ENCODE assay signal across 8 cellular contexts in the genomic region with DNA sequence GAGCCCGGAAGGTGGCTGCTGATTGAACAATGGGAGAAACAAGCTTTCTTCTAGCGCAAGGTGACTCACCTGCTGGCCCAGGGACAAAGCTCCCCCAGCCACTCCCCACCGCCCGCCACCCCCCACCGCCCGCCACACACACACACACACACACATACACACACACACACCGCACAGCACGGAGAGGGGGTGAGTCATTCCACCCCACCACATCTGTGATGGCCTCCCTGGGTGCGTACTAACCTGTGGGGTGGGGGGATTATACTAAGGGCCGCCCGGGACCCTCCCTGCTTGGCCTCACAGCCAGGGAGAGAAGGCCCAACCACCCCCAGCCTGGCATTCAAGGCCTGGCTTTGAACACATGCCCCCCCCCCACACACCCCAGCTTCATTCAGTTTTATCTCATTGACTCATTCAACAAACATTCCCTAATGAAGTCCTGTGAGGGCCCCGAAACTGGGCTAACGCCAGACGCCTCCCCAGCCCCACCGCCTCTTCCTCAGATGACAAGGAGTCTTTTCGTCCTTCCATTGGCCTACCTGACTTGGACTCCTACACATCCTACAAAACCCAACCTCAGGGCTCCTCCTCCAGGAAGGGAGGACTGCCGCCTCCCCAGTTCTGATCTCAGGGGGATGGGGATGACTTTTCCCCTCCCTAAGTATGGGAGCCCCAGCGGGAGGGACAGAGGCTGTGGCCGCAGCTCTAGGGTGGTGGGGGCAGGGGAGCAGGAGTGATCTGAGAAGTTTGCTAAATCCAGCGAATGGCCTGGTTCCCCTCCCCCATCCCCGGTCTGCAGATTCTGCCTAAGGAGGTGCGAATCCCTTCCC. TPM values are rescaled to one million over a fixed set of nuclear protein-coding genes. Genes with fewer than 3 reads are reported as not detected.
DNase-seq lines count a peak whose midpoint lies in the region; ATAC-seq and TF ChIP-seq lines count a peak whose summit lies in the region.

No MANE protein-coding gene starts in this region.

- H3K9me3 Mint-ChIP-seq in CD4-positive, alpha-beta memory T cell = peaks cover 0 to 4% (median 0%) of the 10 kb centered on the region in 8 donors
- H3K9me3 Mint-ChIP-seq in activated naive CD4-positive, alpha-beta T cell treated with anti-CD3 and anti-CD28 coated beads, Interleukin-2, amount 10 ng/mL, durations not matched to agents 7 days and 5 days = no peaks in the 10 kb centered on the region

- H3K4me3 ChIP-seq in CD4-positive, alpha-beta memory T cell (ENCODE audit: low read length in 2 of 2) = peak overlapping the region in 1 of 2 donors; percentile 34
- no peak overlapping the region for H3K4me3 ChIP-seq in psoas muscle

- DNase-seq in CD4-positive, alpha-beta memory T cell = peak in 1 of 5 donors; percentile 70
- DNase-seq in M059J (ENCODE audit: low read depth) (peak; percentile 96), kidney glomerular epithelial cell (lab: John Stamatoyannopoulos, UW) (peak; percentile 85), T-helper 9 cell (no peak), psoas muscle (no peak), NCI-H82 treated with DMSO at 0.1 percent for 48 hours (lab: John Stamatoyannopoulos, UW; ENCODE audit: unreplicated experiment) (no peak)
- DNase-seq in activated naive CD4-positive, alpha-beta T cell treated with anti-CD3 and anti-CD28 coated beads, Interleukin-2, amount 10 ng/mL, durations not matched to agents 7 days and 5 days = peak; percentile 45

- peak overlapping the region in 2 of 7 donors; percentile 32 to 75 for H3K27ac Mint-ChIP-seq in CD4-positive, alpha-beta memory T cell
- no peak overlapping the region for H3K27ac Mint-ChIP-seq in activated naive CD4-positive, alpha-beta T cell treated with anti-CD3 and anti-CD28 coated beads, Interleukin-2, amount 10 ng/mL, durations not matched to agents 7 days and 5 days

- 4 to 7% (median 5%) methylated on average over 17 to 22 of the region's 22 CpGs for WGBS in psoas muscle, 3 donors

- no peaks in the 10 kb centered on the region for H3K36me3 Mint-ChIP-seq in CD4-positive, alpha-beta memory T cell
- H3K36me3 Mint-ChIP-seq in activated naive CD4-positive, alpha-beta T cell treated with anti-CD3 and anti-CD28 coated beads, Interleukin-2, amount 10 ng/mL, durations not matched to agents 7 days and 5 days = no peaks in the 10 kb centered on the region

- H3K4me1 ChIP-seq in CD4-positive, alpha-beta memory T cell (ENCODE audit: insufficient read depth, low read length) = peaks cover 37% of the 10 kb centered on the region
- peaks cover 11% of the 10 kb centered on the region for H3K4me1 ChIP-seq in psoas muscle

- H3K4me1 Mint-ChIP-seq in CD4-positive, alpha-beta memory T cell = peaks cover 7 to 24% (median 11%) of the 10 kb centered on the region in 4 donors
- peaks cover 20% of the 10 kb centered on the region for H3K4me1 Mint-ChIP-seq in activated naive CD4-positive, alpha-beta T cell treated with anti-CD3 and anti-CD28 coated beads, Interleukin-2, amount 10 ng/mL, durations not matched to agents 7 days and 5 days

- H3K9me3 ChIP-seq in CD4-positive, alpha-beta memory T cell (ENCODE audit: control insufficient read depth in 1 of 2, low read length in 2 of 2) = no peaks in the 10 kb centered on the region
- no peaks in the 10 kb centered on the region for H3K9me3 ChIP-seq in psoas muscle

- peaks cover 66% of the 10 kb centered on the region for H3K27me3 ChIP-seq in CD4-positive, alpha-beta memory T cell (ENCODE audit: insufficient read depth, low read length)
- peaks cover 6 to 87% (median 50%) of the 10 kb centered on the region in 3 donors for H3K27me3 ChIP-seq in psoas muscle (ENCODE audit: insufficient read depth in 3 of 3, low read length in 2 of 3)

- H3K27me3 Mint-ChIP-seq in CD4-positive, alpha-beta memory T cell = peaks cover 24 to 35% of the 10 kb centered on the region in 2 donors
- H3K27me3 Mint-ChIP-seq in activated naive CD4-positive, alpha-beta T cell treated with anti-CD3 and anti-CD28 coated beads, Interleukin-2, amount 10 ng/mL, durations not matched to agents 7 days and 5 days = peaks cover 96% of the 10 kb centered on the region

- ATAC-seq in psoas muscle = no peak
- ATAC-seq in GM19397 (IDR thresholded peaks at IDR 0.05; ENCODE audit: unreplicated experiment) = no peak

- CTCF ChIA-PET in CD4-positive, alpha-beta memory T cell (lab: Charles Lee; ENCODE audit: partially characterized antibody) = no interaction called here
- CTCF ChIA-PET in activated naive CD4-positive, alpha-beta T cell treated with anti-CD3 and anti-CD28 coated beads, Interleukin-2, amount 10 ng/mL, durations not matched to agents 7 days and 5 days (lab: Charles Lee) = no interaction called here

- intact Hi-C loops in CD4-positive, alpha-beta memory T cell (cut with micrococcal nuclease) = no loop called here
- intact Hi-C loops in psoas muscle (cut with DNase I) = no loop called here

- no peaks in the 10 kb centered on the region for H3K36me3 ChIP-seq in CD4-positive, alpha-beta memory T cell (ENCODE audit: insufficient read depth, low read length)
- no peaks in the 10 kb centered on the region for H3K36me3 ChIP-seq in psoas muscle (ENCODE audit: insufficient read depth in 1 of 2, low read depth in 1 of 2)

- TF ChIP-seq CTCF in psoas muscle (IDR thresholded peaks at IDR 0.05) = no peak

- no peak overlapping the region for H3K27ac ChIP-seq in CD4-positive, alpha-beta memory T cell (ENCODE audit: low read depth, low read length)
- H3K27ac ChIP-seq in psoas muscle = no peak overlapping the region

- H3K4me3 Mint-ChIP-seq in CD4-positive, alpha-beta memory T cell = peak overlapping the region in 7 of 8 donors; percentile 35 to 78 (median 64)
- peak overlapping the region; percentile 43 for H3K4me3 Mint-ChIP-seq in activated naive CD4-positive, alpha-beta T cell treated with anti-CD3 and anti-CD28 coated beads, Interleukin-2, amount 10 ng/mL, durations not matched to agents 7 days and 5 days

- POLR2A ChIA-PET in CD4-positive, alpha-beta memory T cell (lab: Charles Lee; ENCODE audit: partially characterized antibody) = interaction anchor here (0.6 kb wide), 1 partner anchor 456 kb away, joined by 3 read pairs; no protein-coding TSS in a partner anchor

RNA-seq across cellular contexts. Expression of gene ONECUT3, which starts 5.8 kb away (rescaled TPM):
- total RNA-seq in CD4-positive, alpha-beta memory T cell = not detected
- not detected for polyA plus RNA-seq in CD4-positive, alpha-beta memory T cell
- total RNA-seq in M059J (2014; rRNA removed; shearing (Covaris generic)) = not detected in 2 replicates
- total RNA-seq in psoas muscle = not detected
- not detected for polyA plus RNA-seq in psoas muscle

Comparison
In these comparisons a context has a peak if more than half of its experiments do, and no peak if none do; other contexts are left out.
1. DNase-seq: peak in M059J (single experiment), activated naive CD4-positive, alpha-beta T cell treated with anti-CD3 and anti-CD28 coated beads, Interleukin-2, amount 10 ng/mL, durations not matched to agents 7 days and 5 days (single experiment) and kidney glomerular epithelial cell (single experiment); none in T-helper 9 cell (single experiment), psoas muscle (0 of 2) and NCI-H82 treated with DMSO at 0.1 percent for 48 hours (single experiment).